24 cellular contexts compared by ENCODE assay signal in genomic region chr17:62619413-62620155, GRCh38. TPM values are rescaled to one million over a fixed set of nuclear protein-coding genes. Genes with fewer than 3 reads are reported as not detected.
DNase-seq lines count a peak whose midpoint lies in the region; ATAC-seq and TF ChIP-seq lines count a peak whose summit lies in the region.
"Had no signal": no experiment of that assay in that cellular context is flagged by ENCODE, and none has a peak within 500 bp of the region (broad histone marks: within the 10 kb centered on the region; RNA-seq: fewer than 3 reads in every experiment).

No MANE protein-coding gene starts in this region.

- H2BK5ac ChIP-seq in H9 (ENCODE audit: insufficient read length, low read length) = no peak overlapping the region
- H2BK5ac ChIP-seq in neuronal stem cell (ENCODE audit: low read length) = peak overlapping the region; percentile 75

- no peak overlapping the region for H3K27ac ChIP-seq in H9 (ENCODE audit: insufficient read length, low read depth, low read length)
- H3K27ac ChIP-seq in WERI-Rb-1 = 0 out of 2 replicates have a peak overlapping the region, but pooled peaks have one; percentile 6
- H3K27ac ChIP-seq in neuronal stem cell (replicated peaks; ENCODE audit: low read length) = peak overlapping the region; percentile 13
- no peak overlapping the region for H3K27ac ChIP-seq in CD8-positive, alpha-beta T cell (ENCODE audit: low read depth, low read length)
- H3K27ac ChIP-seq: BLaER1, Peyer's patch, skin epidermis, upper lobe of left lung had no signal

- intact Hi-C loops in left ventricle myocardium superior (cut with micrococcal nuclease) = no loop called here
- intact Hi-C loops in CD8-positive, alpha-beta T cell (cut with DNase I, micrococcal nuclease) = no loop called here

- H3K36me3 ChIP-seq in WERI-Rb-1 (peaks cover 18% of the 10 kb centered on the region), neuronal stem cell (replicated peaks in 1 of 2; ENCODE audit: control insufficient read depth in 2 of 2, insufficient read depth in 2 of 2, low read length in 2 of 2) (peaks cover 9 to 24% of the 10 kb centered on the region in 2 donors)
- H3K36me3 ChIP-seq in CD8-positive, alpha-beta T cell (ENCODE audit: insufficient read depth, low read length) = no peaks in the 10 kb centered on the region
- H3K36me3 ChIP-seq: breast epithelium had no signal

- no peaks in the 10 kb centered on the region for H3K4me1 ChIP-seq in H9 (ENCODE audit: insufficient read depth, low read length)
- H3K4me1 ChIP-seq in neuronal stem cell (ENCODE audit: control insufficient read depth in 2 of 2, insufficient read depth in 1 of 2, low read depth in 1 of 2, low read length in 2 of 2) = peaks cover 14 to 27% of the 10 kb centered on the region in 2 donors
- no peaks in the 10 kb centered on the region for H3K4me1 ChIP-seq in CD8-positive, alpha-beta T cell (ENCODE audit: insufficient read depth, low read length)
- H3K4me1 ChIP-seq: breast epithelium, Peyer's patch had no signal

- no peak overlapping the region for H3T11ph ChIP-seq in H9 (ENCODE audit: low read length)

- H2AK5ac ChIP-seq in H9 (ENCODE audit: insufficient read length, low read length) = no peak overlapping the region
- H2AK5ac ChIP-seq in neuronal stem cell (ENCODE audit: low read depth, low read length) = no peak overlapping the region

- H3K14ac ChIP-seq in H9 (ENCODE audit: insufficient read depth, low read length) (no peak overlapping the region), neuronal stem cell (ENCODE audit: low read length) (no peak overlapping the region)

- H2BK120ac ChIP-seq in H9 (ENCODE audit: low read depth, low read length, poor library complexity, severe bottlenecking) (no peak overlapping the region), neuronal stem cell (ENCODE audit: low read depth, low read length) (no peak overlapping the region)

- H2BK12ac ChIP-seq in H9 (ENCODE audit: insufficient read length, low read depth, low read length) (no peak overlapping the region), neuronal stem cell (ENCODE audit: low read length) (no peak overlapping the region)

- no peak for TF ChIP-seq CTCF in H9 (conservative IDR thresholded peaks at IDR 0.05)
- TF ChIP-seq CTCF in WERI-Rb-1 (IDR thresholded peaks at IDR 0.05; ENCODE audit: low read depth, low read length) = no peak
- TF ChIP-seq CTCF in CD8-positive, alpha-beta T cell (IDR thresholded peaks at IDR 0.05) = no peak

- H3K4me2 ChIP-seq in H9 (ENCODE audit: insufficient read depth, insufficient read length, low read length) = no peak overlapping the region
- H3K4me2 ChIP-seq in neuronal stem cell (ENCODE audit: insufficient read depth, low read length, poor library complexity, severe bottlenecking) = no peak overlapping the region
- H3K4me2 ChIP-seq: BLaER1 had no signal

- no peak overlapping the region for H3K4me3 Mint-ChIP-seq in H9
- H3K4me3 Mint-ChIP-seq in CD8-positive, alpha-beta T cell = no peak overlapping the region

- H3K56ac ChIP-seq in H9 (ENCODE audit: insufficient read length, low read depth, low read length) = no peak overlapping the region

- H3K4me1 Mint-ChIP-seq in H9 = peaks cover 26% of the 10 kb centered on the region in 2 experiments
- no peaks in the 10 kb centered on the region for H3K4me1 Mint-ChIP-seq in CD8-positive, alpha-beta T cell (ENCODE audit: low read depth)

- H3K9ac ChIP-seq in H9 (ENCODE audit: extremely low read depth, insufficient read length, low read length) = no peak overlapping the region
- no peak overlapping the region for H3K9ac ChIP-seq in neuronal stem cell (ENCODE audit: low read depth, low read length, poor library complexity)
- H3K9ac ChIP-seq: BLaER1 had no signal

- H3K4me3 ChIP-seq in WERI-Rb-1 (ENCODE audit: low read depth, low read length) = no peak overlapping the region
- no peak overlapping the region for H3K4me3 ChIP-seq in neuronal stem cell (ENCODE audit: low read length in 2 of 2)
- H3K4me3 ChIP-seq in CD8-positive, alpha-beta T cell (ENCODE audit: low read depth, low read length) = no peak overlapping the region
- H3K4me3 ChIP-seq: BLaER1, breast epithelium, Peyer's patch, skin epidermis, upper lobe of left lung had no signal

- no peaks in the 10 kb centered on the region for H3K9me3 Mint-ChIP-seq in H9
- no peaks in the 10 kb centered on the region for H3K9me3 Mint-ChIP-seq in CD8-positive, alpha-beta T cell

- H4K20me1 ChIP-seq in H9 (ENCODE audit: control insufficient read depth, insufficient read depth, insufficient read length) = no peaks in the 10 kb centered on the region

- H3K27ac Mint-ChIP-seq in H9 = peak overlapping the region in 2 of 3 experiments; percentile 75 to 83; a peak in 2 of 7 replicates
- no peak overlapping the region for H3K27ac Mint-ChIP-seq in CD8-positive, alpha-beta T cell

- H3K36me3 Mint-ChIP-seq in H9 (ENCODE audit: insufficient read depth in 1 of 3, low read depth in 3 of 3) = peaks cover 0 to 21% (median 8%) of the 10 kb centered on the region in 3 experiments; a peak in 5 of 7 replicates
- peaks cover 16% of the 10 kb centered on the region for H3K36me3 Mint-ChIP-seq in CD8-positive, alpha-beta T cell

- H3K79me1 ChIP-seq in H9 (ENCODE audit: insufficient read depth, low read depth, low read length, poor library complexity, severe bottlenecking) = no peaks in the 10 kb centered on the region
- no peaks in the 10 kb centered on the region for H3K79me1 ChIP-seq in neuronal stem cell (ENCODE audit: low read depth, low read length)

- WGBS in H9 (ENCODE audit: extremely low coverage, insufficient read length, low lambda C conversion rate) = no CpG with 5 or more reads among the region's 11 CpGs
- no CpG with 5 or more reads among the region's 11 CpGs for WGBS in neuronal stem cell (ENCODE audit: extremely low coverage in 2 of 2, insufficient read length in 2 of 2, insufficient replicate concordance in 1 of 2), 2 donors

- H2BK20ac ChIP-seq in H9 (ENCODE audit: low read depth, low read length, poor library complexity, severe bottlenecking) = no peak overlapping the region

- H3K4ac ChIP-seq in H9 (ENCODE audit: low read depth, low read length) (no peak overlapping the region), neuronal stem cell (ENCODE audit: low read length) (no peak overlapping the region)

- DNase-seq in H9 (peak; percentile 35), WERI-Rb-1 (no peak), left ventricle myocardium superior (peak; percentile 58), neuronal stem cell (ENCODE audit: low spot score) (no peak), NCI-H345 treated with DMSO at 0.1 percent for 48 hours (lab: John Stamatoyannopoulos, UW; ENCODE audit: unreplicated experiment) (no peak), HuH-7 (ENCODE audit: low spot score) (no peak), NCI-H2227 (lab: John Stamatoyannopoulos, UW; ENCODE audit: unreplicated experiment) (no peak)
- DNase-seq in CD8-positive, alpha-beta T cell = no peak
- DNase-seq: activated CD4-positive, alpha-beta T cell treated with anti-CD3 and anti-CD28 coated beads for 1 hour; activated gamma-delta T cell treated with Interleukin-2 at 50 U/mL for 16 hours; activated T-cell treated with anti-CD3 and anti-CD28 coated beads, Interleukin-2, amount 50 U/mL, for 1 hour; COR-L47; GDM1; IMR-90; kidney glomerular epithelial cell; NCI-H1092 treated with DMSO at 0.1 percent for 48 hours; NCI-H187; NCI-H69; occipital lobe; Peyer's patch; upper lobe of left lung had no signal

- CTCF ChIA-PET in CD8-positive, alpha-beta T cell (lab: Charles Lee) = interaction anchor here (0.6 kb wide), 1 partner anchor 202 kb away, joined by 3 read pairs; no protein-coding TSS in a partner anchor

- ATAC-seq in left ventricle myocardium superior = peak; percentile 60
- ATAC-seq in CD8-positive, alpha-beta T cell = no peak

- no peaks in the 10 kb centered on the region for H3K23me2 ChIP-seq in H9 (ENCODE audit: insufficient read length, low read depth, low read length, poor library complexity, severe bottlenecking)

- H4K8ac ChIP-seq in H9 (replicated peaks; ENCODE audit: insufficient read length, low read depth, low read length) (no peak overlapping the region), neuronal stem cell (ENCODE audit: low read depth, low read length) (no peak overlapping the region)

- H3K27me3 ChIP-seq in H9 (ENCODE audit: insufficient read depth, low read length) (no peaks in the 10 kb centered on the region), WERI-Rb-1 (ENCODE audit: insufficient read depth, low read depth, severe bottlenecking) (no peaks in the 10 kb centered on the region), neuronal stem cell (ENCODE audit: control insufficient read depth in 3 of 3, insufficient read depth in 3 of 3, low read depth in 1 of 3, low read length in 3 of 3) (no peaks in the 10 kb centered on the region)
- H3K27me3 ChIP-seq in CD8-positive, alpha-beta T cell (ENCODE audit: insufficient read depth, low read length) = no peaks in the 10 kb centered on the region
- H3K27me3 ChIP-seq: BLaER1, breast epithelium, Peyer's patch, upper lobe of left lung had no signal

- no peaks in the 10 kb centered on the region for H3K79me2 ChIP-seq in H9 (ENCODE audit: insufficient read depth, low read length)

- H2BK15ac ChIP-seq in H9 (ENCODE audit: low read depth, low read length) (no peak overlapping the region), neuronal stem cell (ENCODE audit: low read length) (no peak overlapping the region)

- no peak overlapping the region for H3K23ac ChIP-seq in H9 (ENCODE audit: insufficient read length, low read depth, low read length)
- H3K23ac ChIP-seq in neuronal stem cell (ENCODE audit: low read depth, low read length, poor library complexity) = peak overlapping the region; percentile 80

- no peak overlapping the region for H4K5ac ChIP-seq in H9 (ENCODE audit: insufficient read length, low read depth, low read length)

- POLR2A ChIA-PET in CD8-positive, alpha-beta T cell (lab: Charles Lee) = interaction anchor here (0.5 kb wide), 1 partner anchor 13 kb away, joined by 3 read pairs; no protein-coding TSS in a partner anchor

- H2AFZ ChIP-seq in H9 (ENCODE audit: low read length) = no peak overlapping the region
- H2AFZ ChIP-seq in neuronal stem cell (ENCODE audit: low read length) = no peak overlapping the region

- H3K27me3 Mint-ChIP-seq in H9 (ENCODE audit: low read depth) = no peaks in the 10 kb centered on the region
- no peaks in the 10 kb centered on the region for H3K27me3 Mint-ChIP-seq in CD8-positive, alpha-beta T cell (ENCODE audit: low read depth)

- H3K9me3 ChIP-seq in H9 (ENCODE audit: control insufficient read depth, low read depth, low read length) (no peaks in the 10 kb centered on the region), WERI-Rb-1 (ENCODE audit: severe bottlenecking) (peaks cover 3% of the 10 kb centered on the region), neuronal stem cell (replicated peaks in 1 of 2; ENCODE audit: control insufficient read depth in 2 of 2, insufficient read depth in 1 of 2, low read depth in 1 of 2, low read length in 2 of 2) (no peaks in the 10 kb centered on the region)
- H3K9me3 ChIP-seq in CD8-positive, alpha-beta T cell (ENCODE audit: low read length) = no peaks in the 10 kb centered on the region
- H3K9me3 ChIP-seq: BLaER1, breast epithelium, Peyer's patch, upper lobe of left lung had no signal

- no peak overlapping the region for H3K18ac ChIP-seq in H9 (ENCODE audit: insufficient read length, low read depth, low read length)
- peak overlapping the region; percentile 30 for H3K18ac ChIP-seq in neuronal stem cell (ENCODE audit: low read length)

- no peak overlapping the region for H4K91ac ChIP-seq in H9 (ENCODE audit: insufficient read length, low read depth, low read length)
- peak overlapping the region; percentile 64 for H4K91ac ChIP-seq in neuronal stem cell (ENCODE audit: low read depth, low read length, poor library complexity)

RNA-seq across cellular contexts. Expression of gene MRC2, which starts 7.9 kb away (rescaled TPM):
- total RNA-seq in H9 (2021) (18.7 and 21.6 TPM in 2 replicates), left ventricle myocardium superior (18.1 TPM)
- polyA plus RNA-seq in neuronal stem cell (2013, experiment 1 of 2) = 31.9 TPM
- polyA plus RNA-seq in neuronal stem cell (2013, experiment 2 of 2) = 33.3 TPM
- 1 to 10 TPM; 5.6 to 5.9 TPM for total RNA-seq in CD8-positive, alpha-beta T cell

Comparison
In these comparisons a context has a peak if more than half of its experiments do, and no peak if none do; other contexts are left out.
1. DNase-seq: peak in H9 (single experiment) and left ventricle myocardium superior (single experiment); none in WERI-Rb-1 (single experiment), neuronal stem cell (single experiment), NCI-H345 treated with DMSO at 0.1 percent for 48 hours (single experiment), CD8-positive, alpha-beta T cell (0 of 7), HuH-7 (single experiment) and NCI-H2227 (single experiment).
2. H3K27ac ChIP-seq: peak in WERI-Rb-1 (single experiment) and neuronal stem cell (single experiment); none in H9 (single experiment) and CD8-positive, alpha-beta T cell (single experiment).